Comparison of ENCODE assay signal across 8 cellular contexts in genomic region chr12:122836027-122836921, GRCh38. TPM values are rescaled to one million over a fixed set of nuclear protein-coding genes. Genes with fewer than 3 reads are reported as not detected.
A peak's percentile ranks its signal among the peaks of the same experiment; 100 is the strongest.
DNase-seq lines count a peak whose midpoint lies in the region; ATAC-seq, FAIRE-seq and TF ChIP-seq lines count a peak whose summit lies in the region.

No MANE protein-coding gene starts in this region.

- H3K27me3 ChIP-seq in H7 (ENCODE audit: control insufficient read depth, insufficient read depth, low read length) = peaks cover 12% of the 10 kb centered on the region
- H3K27me3 ChIP-seq in pancreas = no peaks in the 10 kb centered on the region

- peaks cover 37% of the 10 kb centered on the region for H3K4me1 Mint-ChIP-seq in activated naive CD4-positive, alpha-beta T cell treated with anti-CD3 and anti-CD28 coated beads, Interleukin-2, amount 10 ng/mL, durations not matched to agents 7 days and 5 days

- no peaks in the 10 kb centered on the region for H3K9me3 ChIP-seq in pancreas

- CTCF ChIA-PET in activated naive CD4-positive, alpha-beta T cell treated with anti-CD3 and anti-CD28 coated beads, Interleukin-2, amount 10 ng/mL, durations not matched to agents 7 days and 5 days (lab: Charles Lee) = interaction anchor here (1.1 to 1.5 kb wide), 2 partner anchors 43 to 44 kb away, joined by 4 read pairs; no protein-coding TSS in a partner anchor

- H3K27ac Mint-ChIP-seq in activated naive CD4-positive, alpha-beta T cell treated with anti-CD3 and anti-CD28 coated beads, Interleukin-2, amount 10 ng/mL, durations not matched to agents 7 days and 5 days = peak overlapping the region; percentile 89

- H3K4me3 Mint-ChIP-seq in activated naive CD4-positive, alpha-beta T cell treated with anti-CD3 and anti-CD28 coated beads, Interleukin-2, amount 10 ng/mL, durations not matched to agents 7 days and 5 days = peak overlapping the region; percentile 88

- no peaks in the 10 kb centered on the region for H3K36me3 Mint-ChIP-seq in activated naive CD4-positive, alpha-beta T cell treated with anti-CD3 and anti-CD28 coated beads, Interleukin-2, amount 10 ng/mL, durations not matched to agents 7 days and 5 days

- H3K9me3 Mint-ChIP-seq in activated naive CD4-positive, alpha-beta T cell treated with anti-CD3 and anti-CD28 coated beads, Interleukin-2, amount 10 ng/mL, durations not matched to agents 7 days and 5 days = no peaks in the 10 kb centered on the region

- peaks cover 22% of the 10 kb centered on the region for H3K27me3 Mint-ChIP-seq in activated naive CD4-positive, alpha-beta T cell treated with anti-CD3 and anti-CD28 coated beads, Interleukin-2, amount 10 ng/mL, durations not matched to agents 7 days and 5 days

- intact Hi-C loops in Right ventricle myocardium inferior (cut with DNase I) (no loop called here), pancreas (cut with DNase I) (no loop called here)

- DNase-seq in DMS153 treated with DMSO at 0.1 percent for 48 hours (lab: John Stamatoyannopoulos, UW; ENCODE audit: unreplicated experiment) (peak; percentile 37), H7 (peak; percentile 54), NCI-H774 (lab: John Stamatoyannopoulos, UW) (peak; percentile 29), Right ventricle myocardium inferior (ENCODE audit: missing footprints) (no peak), pancreas (peak in 3 of 6 donors; percentile 44 to 68 (median 54)), A172 (ENCODE audit: low spot score) (no peak), DMS114 treated with DMSO at 0.1 percent for 48 hours (lab: John Stamatoyannopoulos, UW; ENCODE audit: unreplicated experiment) (no peak)
- peak; percentile 72 for DNase-seq in activated naive CD4-positive, alpha-beta T cell treated with anti-CD3 and anti-CD28 coated beads, Interleukin-2, amount 10 ng/mL, durations not matched to agents 7 days and 5 days

- peak overlapping the region; percentile 57 to 93 (median 79) for H3K27ac ChIP-seq in pancreas

- 1% methylated on average over 42 of the region's 42 CpGs for WGBS in pancreas, 2 donors

- H3K4me1 ChIP-seq in pancreas = peaks cover 29 to 43% (median 41%) of the 10 kb centered on the region in 3 donors

- H3K36me3 ChIP-seq in H7 (replicated peaks; ENCODE audit: control insufficient read depth, insufficient read depth, low read length) (no peaks in the 10 kb centered on the region), pancreas (no peaks in the 10 kb centered on the region)

- H3K4me3 ChIP-seq in H7 (ENCODE audit: insufficient read depth, low read depth, low read length) = peak overlapping the region; percentile 49
- H3K4me3 ChIP-seq in pancreas = peak overlapping the region; percentile 46 to 89 (median 68)

- FAIRE-seq in pancreas (lab: Jason Lieb, UNC) = no peak

- no peak for TF ChIP-seq CTCF in pancreas (IDR thresholded peaks at IDR 0.05)

- ATAC-seq in Right ventricle myocardium inferior = peak; percentile 12
- ATAC-seq in pancreas = peak; percentile 30 to 49 (median 44)

RNA-seq across cellular contexts. Expression of gene HIP1R, which starts 1.0 kb away (rescaled TPM):
- 33.6 and 35.6 TPM in 2 replicates for total RNA-seq in H7 (2014; rRNA removed; shearing (Covaris generic))
- 17.6 TPM for total RNA-seq in Right ventricle myocardium inferior
- total RNA-seq in pancreas = 10 to 100 TPM; 41.0 to 96.3 (median 47.9) TPM
- 100 to 1,000 TPM; 158 to 206 TPM for polyA plus RNA-seq in pancreas
- 19.1 and 22.4 TPM in 2 replicates for total RNA-seq in A172 (2014; rRNA removed; shearing (Covaris generic))

RNA-seq across cellular contexts. Expression of gene VPS37B, which starts 59.6 kb away (rescaled TPM):
- 14.7 and 20.9 TPM in 2 replicates for total RNA-seq in H7 (2014; rRNA removed; shearing (Covaris generic))
- total RNA-seq in Right ventricle myocardium inferior = 25.4 TPM
- total RNA-seq in pancreas = 10 to 100 TPM; 13.5 to 20.2 (median 17.3) TPM
- polyA plus RNA-seq in pancreas = 10 to 100 TPM; 27.4 to 30.1 TPM
- 19.2 and 23.9 TPM in 2 replicates for total RNA-seq in A172 (2014; rRNA removed; shearing (Covaris generic))

Comparison
In these comparisons a context has a peak if more than half of its experiments do, and no peak if none do; other contexts are left out.
1. DNase-seq: peak in DMS153 treated with DMSO at 0.1 percent for 48 hours (single experiment), H7 (single experiment), NCI-H774 (single experiment) and activated naive CD4-positive, alpha-beta T cell treated with anti-CD3 and anti-CD28 coated beads, Interleukin-2, amount 10 ng/mL, durations not matched to agents 7 days and 5 days (single experiment); none in Right ventricle myocardium inferior (single experiment), A172 (single experiment) and DMS114 treated with DMSO at 0.1 percent for 48 hours (single experiment).